1 cellular context compared by ENCODE assay signal in the genomic region with DNA sequence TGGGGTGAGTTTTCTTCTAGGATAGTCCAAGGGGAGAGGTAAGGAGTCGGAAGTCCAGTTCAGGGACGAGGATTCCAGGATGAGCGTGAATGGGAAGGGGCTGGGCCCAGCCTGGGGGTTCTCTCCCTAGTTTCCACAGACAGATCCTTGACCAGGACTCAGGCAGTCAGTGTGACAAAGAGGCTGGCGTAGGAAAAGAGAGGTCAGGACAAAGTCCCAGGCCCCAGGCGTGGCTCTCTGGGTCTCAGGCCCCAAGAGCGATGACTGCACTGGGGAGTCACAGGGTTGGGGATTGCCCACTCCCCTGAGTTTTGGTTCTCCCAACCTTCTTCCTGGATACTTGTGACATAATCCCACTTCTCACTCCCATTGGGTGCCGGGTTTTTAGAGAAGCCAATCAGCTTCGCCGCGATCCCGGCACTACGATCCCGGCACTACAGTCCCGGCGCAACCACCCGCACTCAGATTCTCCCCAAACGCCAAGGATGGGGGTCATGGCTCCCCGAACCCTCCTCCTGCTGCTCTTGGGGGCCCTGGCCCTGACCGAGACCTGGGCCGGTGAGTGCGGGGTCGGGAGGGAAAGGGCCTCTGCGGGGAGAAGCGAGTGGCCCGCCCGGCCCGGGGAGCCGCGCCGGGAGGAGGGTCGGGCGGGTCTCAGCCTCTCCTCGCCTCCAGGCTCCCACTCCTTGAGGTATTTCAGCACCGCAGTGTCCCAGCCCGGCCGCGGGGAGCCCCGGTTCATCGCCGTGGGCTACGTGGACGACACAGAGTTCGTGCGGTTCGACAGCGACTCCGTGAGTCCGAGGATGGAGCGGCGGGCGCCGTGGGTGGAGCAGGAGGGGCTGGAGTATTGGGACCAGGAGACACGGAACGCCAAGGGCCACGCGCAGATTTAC.
A peak's percentile ranks its signal among the peaks of the same experiment; 100 is the strongest.
TF ChIP-seq lines count a peak whose summit lies in the region.

No MANE protein-coding gene starts in this region.

TF ChIP-seq in HepG2, 621 proteins besides CTCF, POLR2A, EP300 and RAD21 (continued from another document and continues in another):
- TF ChIP-seq SAP130 (CRISPR knock-in tag; IDR thresholded peaks at IDR 0.05; ENCODE audit: low read depth) = peak; percentile 73
- TF ChIP-seq ZNF326 (CRISPR knock-in tag; IDR thresholded peaks at IDR 0.05; ENCODE audit: borderline replicate concordance) = no peak
- TF ChIP-seq MIER3 (CRISPR knock-in tag; IDR thresholded peaks at IDR 0.05; ENCODE audit: borderline replicate concordance) = no peak
- TF ChIP-seq, protein P1, sequence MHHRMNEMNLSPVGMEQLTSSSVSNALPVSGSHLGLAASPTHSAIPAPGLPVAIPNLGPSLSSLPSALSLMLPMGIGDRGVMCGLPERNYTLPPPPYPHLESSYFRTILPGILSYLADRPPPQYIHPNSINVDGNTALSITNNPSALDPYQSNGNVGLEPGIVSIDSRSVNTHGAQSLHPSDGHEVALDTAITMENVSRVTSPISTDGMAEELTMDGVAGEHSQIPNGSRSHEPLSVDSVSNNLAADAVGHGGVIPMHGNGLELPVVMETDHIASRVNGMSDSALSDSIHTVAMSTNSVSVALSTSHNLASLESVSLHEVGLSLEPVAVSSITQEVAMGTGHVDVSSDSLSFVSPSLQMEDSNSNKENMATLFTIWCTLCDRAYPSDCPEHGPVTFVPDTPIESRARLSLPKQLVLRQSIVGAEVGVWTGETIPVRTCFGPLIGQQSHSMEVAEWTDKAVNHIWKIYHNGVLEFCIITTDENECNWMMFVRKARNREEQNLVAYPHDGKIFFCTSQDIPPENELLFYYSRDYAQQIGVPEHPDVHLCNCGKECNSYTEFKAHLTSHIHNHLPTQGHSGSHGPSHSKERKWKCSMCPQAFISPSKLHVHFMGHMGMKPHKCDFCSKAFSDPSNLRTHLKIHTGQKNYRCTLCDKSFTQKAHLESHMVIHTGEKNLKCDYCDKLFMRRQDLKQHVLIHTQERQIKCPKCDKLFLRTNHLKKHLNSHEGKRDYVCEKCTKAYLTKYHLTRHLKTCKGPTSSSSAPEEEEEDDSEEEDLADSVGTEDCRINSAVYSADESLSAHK (CRISPR knock-in tag; IDR thresholded peaks at IDR 0.05; ENCODE audit: borderline replicate concordance) = 0 out of 2 replicates have a peak, but pooled peaks have one; percentile 48
- TF ChIP-seq, protein P2, sequence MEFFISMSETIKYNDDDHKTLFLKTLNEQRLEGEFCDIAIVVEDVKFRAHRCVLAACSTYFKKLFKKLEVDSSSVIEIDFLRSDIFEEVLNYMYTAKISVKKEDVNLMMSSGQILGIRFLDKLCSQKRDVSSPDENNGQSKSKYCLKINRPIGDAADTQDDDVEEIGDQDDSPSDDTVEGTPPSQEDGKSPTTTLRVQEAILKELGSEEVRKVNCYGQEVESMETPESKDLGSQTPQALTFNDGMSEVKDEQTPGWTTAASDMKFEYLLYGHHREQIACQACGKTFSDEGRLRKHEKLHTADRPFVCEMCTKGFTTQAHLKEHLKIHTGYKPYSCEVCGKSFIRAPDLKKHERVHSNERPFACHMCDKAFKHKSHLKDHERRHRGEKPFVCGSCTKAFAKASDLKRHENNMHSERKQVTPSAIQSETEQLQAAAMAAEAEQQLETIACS (CRISPR knock-in tag; IDR thresholded peaks at IDR 0.05) = no peak; the same call in 1 of the 2 replicates
- TF ChIP-seq ZNF652 (CRISPR knock-in tag; IDR thresholded peaks at IDR 0.05; ENCODE audit: borderline replicate concordance, low read depth) = no peak
- TF ChIP-seq ZNF251 (CRISPR knock-in tag; IDR thresholded peaks at IDR 0.05) = no peak
- TF ChIP-seq, protein P3, sequence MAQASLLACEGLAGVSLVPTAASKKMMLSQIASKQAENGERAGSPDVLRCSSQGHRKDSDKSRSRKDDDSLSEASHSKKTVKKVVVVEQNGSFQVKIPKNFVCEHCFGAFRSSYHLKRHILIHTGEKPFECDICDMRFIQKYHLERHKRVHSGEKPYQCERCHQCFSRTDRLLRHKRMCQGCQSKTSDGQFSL (CRISPR knock-in tag; IDR thresholded peaks at IDR 0.05) = no peak
- no peak for TF ChIP-seq ZNF253 (CRISPR knock-in tag; IDR thresholded peaks at IDR 0.05; ENCODE audit: borderline replicate concordance)
- TF ChIP-seq, protein P4, sequence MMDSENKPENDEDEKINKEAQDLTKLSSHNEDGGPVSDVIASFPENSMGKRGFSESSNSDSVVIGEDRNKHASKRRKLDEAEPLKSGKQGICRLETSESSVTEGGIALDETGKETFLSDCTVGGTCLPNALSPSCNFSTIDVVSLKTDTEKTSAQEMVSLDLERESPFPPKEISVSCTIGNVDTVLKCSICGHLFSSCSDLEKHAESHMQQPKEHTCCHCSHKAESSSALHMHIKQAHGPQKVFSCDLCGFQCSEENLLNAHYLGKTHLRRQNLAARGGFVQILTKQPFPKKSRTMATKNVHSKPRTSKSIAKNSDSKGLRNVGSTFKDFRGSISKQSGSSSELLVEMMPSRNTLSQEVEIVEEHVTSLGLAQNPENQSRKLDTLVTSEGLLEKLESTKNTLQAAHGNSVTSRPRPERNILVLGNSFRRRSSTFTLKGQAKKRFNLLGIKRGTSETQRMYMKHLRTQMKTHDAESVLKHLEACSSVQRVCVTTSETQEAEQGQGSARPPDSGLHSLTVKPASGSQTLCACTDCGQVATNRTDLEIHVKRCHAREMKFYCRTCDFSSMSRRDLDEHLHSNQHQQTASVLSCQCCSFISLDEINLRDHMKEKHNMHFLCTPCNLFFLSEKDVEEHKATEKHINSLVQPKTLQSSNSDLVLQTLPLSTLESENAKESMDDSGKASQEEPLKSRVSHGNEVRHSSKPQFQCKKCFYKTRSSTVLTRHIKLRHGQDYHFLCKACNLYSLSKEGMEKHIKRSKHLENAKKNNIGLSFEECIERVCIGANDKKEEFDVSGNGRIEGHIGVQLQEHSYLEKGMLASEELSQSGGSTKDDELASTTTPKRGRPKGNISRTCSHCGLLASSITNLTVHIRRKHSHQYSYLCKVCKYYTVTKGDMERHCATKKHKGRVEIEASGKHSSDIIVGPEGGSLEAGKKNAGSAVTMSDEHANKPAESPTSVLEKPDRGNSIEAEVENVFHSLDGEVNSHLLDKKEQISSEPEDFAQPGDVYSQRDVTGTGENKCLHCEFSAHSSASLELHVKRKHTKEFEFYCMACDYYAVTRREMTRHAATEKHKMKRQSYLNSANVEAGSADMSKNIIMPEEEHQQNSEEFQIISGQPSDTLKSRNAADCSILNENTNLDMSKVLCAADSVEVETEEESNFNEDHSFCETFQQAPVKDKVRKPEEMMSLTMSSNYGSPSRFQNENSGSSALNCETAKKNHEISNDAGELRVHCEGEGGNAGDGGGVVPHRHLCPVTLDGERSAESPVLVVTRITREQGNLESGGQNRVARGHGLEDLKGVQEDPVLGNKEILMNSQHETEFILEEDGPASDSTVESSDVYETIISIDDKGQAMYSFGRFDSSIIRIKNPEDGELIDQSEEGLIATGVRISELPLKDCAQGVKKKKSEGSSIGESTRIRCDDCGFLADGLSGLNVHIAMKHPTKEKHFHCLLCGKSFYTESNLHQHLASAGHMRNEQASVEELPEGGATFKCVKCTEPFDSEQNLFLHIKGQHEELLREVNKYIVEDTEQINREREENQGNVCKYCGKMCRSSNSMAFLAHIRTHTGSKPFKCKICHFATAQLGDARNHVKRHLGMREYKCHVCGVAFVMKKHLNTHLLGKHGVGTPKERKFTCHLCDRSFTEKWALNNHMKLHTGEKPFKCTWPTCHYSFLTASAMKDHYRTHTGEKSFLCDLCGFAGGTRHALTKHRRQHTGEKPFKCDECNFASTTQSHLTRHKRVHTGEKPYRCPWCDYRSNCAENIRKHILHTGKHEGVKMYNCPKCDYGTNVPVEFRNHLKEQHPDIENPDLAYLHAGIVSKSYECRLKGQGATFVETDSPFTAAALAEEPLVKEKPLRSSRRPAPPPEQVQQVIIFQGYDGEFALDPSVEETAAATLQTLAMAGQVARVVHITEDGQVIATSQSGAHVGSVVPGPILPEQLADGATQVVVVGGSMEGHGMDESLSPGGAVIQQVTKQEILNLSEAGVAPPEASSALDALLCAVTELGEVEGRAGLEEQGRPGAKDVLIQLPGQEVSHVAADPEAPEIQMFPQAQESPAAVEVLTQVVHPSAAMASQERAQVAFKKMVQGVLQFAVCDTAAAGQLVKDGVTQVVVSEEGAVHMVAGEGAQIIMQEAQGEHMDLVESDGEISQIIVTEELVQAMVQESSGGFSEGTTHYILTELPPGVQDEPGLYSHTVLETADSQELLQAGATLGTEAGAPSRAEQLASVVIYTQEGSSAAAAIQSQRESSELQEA (CRISPR knock-in tag; IDR thresholded peaks at IDR 0.05; ENCODE audit: not compliant biosample characterization) = no peak
- 0 out of 2 replicates have a peak, but pooled peaks have one; percentile 43 for TF ChIP-seq ZNF441 (CRISPR knock-in tag; IDR thresholded peaks at IDR 0.05; ENCODE audit: borderline replicate concordance)
- TF ChIP-seq HNRNPK (IDR thresholded peaks at IDR 0.05; ENCODE audit: low read depth, low read length, poor library complexity, severe bottlenecking) = peak; percentile 37
- peak; percentile 77 for TF ChIP-seq ZNF274 (CRISPR knock-in tag; IDR thresholded peaks at IDR 0.05)
- TF ChIP-seq MAFG (CRISPR knock-in tag; IDR thresholded peaks at IDR 0.05) = no peak
- no peak for TF ChIP-seq RBM39 (IDR thresholded peaks at IDR 0.05; ENCODE audit: low read depth, low read length, poor library complexity, severe bottlenecking)
- TF ChIP-seq SRSF9 (IDR thresholded peaks at IDR 0.05; ENCODE audit: borderline replicate concordance, insufficient read depth, low read depth, low read length, poor library complexity, severe bottlenecking) = no peak
- TF ChIP-seq ZNF451 (CRISPR knock-in tag; IDR thresholded peaks at IDR 0.05) = 0 out of 2 replicates have a peak, but pooled peaks have one; percentile 59
- no peak for TF ChIP-seq NONO (IDR thresholded peaks at IDR 0.05)
- TF ChIP-seq NONO (CRISPR knock-in tag; conservative IDR thresholded peaks at IDR 0.05) = no peak
- TF ChIP-seq, protein P5, sequence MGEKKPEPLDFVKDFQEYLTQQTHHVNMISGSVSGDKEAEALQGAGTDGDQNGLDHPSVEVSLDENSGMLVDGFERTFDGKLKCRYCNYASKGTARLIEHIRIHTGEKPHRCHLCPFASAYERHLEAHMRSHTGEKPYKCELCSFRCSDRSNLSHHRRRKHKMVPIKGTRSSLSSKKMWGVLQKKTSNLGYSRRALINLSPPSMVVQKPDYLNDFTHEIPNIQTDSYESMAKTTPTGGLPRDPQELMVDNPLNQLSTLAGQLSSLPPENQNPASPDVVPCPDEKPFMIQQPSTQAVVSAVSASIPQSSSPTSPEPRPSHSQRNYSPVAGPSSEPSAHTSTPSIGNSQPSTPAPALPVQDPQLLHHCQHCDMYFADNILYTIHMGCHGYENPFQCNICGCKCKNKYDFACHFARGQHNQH (CRISPR knock-in tag; IDR thresholded peaks at IDR 0.05) = peak; percentile 15; the same call in 1 of the 2 replicates
- TF ChIP-seq THYN1 (CRISPR knock-in tag; IDR thresholded peaks at IDR 0.05; ENCODE audit: borderline replicate concordance, low read depth) = no peak
- no peak for TF ChIP-seq JDP2 (CRISPR knock-in tag; IDR thresholded peaks at IDR 0.05; ENCODE audit: borderline replicate concordance)
- TF ChIP-seq, protein P6, sequence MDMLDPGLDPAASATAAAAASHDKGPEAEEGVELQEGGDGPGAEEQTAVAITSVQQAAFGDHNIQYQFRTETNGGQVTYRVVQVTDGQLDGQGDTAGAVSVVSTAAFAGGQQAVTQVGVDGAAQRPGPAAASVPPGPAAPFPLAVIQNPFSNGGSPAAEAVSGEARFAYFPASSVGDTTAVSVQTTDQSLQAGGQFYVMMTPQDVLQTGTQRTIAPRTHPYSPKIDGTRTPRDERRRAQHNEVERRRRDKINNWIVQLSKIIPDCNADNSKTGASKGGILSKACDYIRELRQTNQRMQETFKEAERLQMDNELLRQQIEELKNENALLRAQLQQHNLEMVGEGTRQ (IDR thresholded peaks at IDR 0.05; ENCODE audit: low read depth, low read length) = no peak
- TF ChIP-seq, protein P6 (CRISPR knock-in tag; IDR thresholded peaks at IDR 0.05; ENCODE audit: borderline replicate concordance) = no peak
- no peak for TF ChIP-seq RXRB (CRISPR knock-in tag; IDR thresholded peaks at IDR 0.05; ENCODE audit: borderline replicate concordance)
- TF ChIP-seq ZNF619 (CRISPR knock-in tag; IDR thresholded peaks at IDR 0.05) = no peak
- peak; percentile 12 for TF ChIP-seq CBX1 (IDR thresholded peaks at IDR 0.05; ENCODE audit: low read depth)
- TF ChIP-seq NFYC (CRISPR knock-in tag; IDR thresholded peaks at IDR 0.05) = peak; percentile 91
- no peak for TF ChIP-seq MTF1 (CRISPR knock-in tag; IDR thresholded peaks at IDR 0.05)
- no peak for TF ChIP-seq ZNF10 (CRISPR knock-in tag; IDR thresholded peaks at IDR 0.05; ENCODE audit: borderline replicate concordance, low read depth)
- TF ChIP-seq, protein P7, sequence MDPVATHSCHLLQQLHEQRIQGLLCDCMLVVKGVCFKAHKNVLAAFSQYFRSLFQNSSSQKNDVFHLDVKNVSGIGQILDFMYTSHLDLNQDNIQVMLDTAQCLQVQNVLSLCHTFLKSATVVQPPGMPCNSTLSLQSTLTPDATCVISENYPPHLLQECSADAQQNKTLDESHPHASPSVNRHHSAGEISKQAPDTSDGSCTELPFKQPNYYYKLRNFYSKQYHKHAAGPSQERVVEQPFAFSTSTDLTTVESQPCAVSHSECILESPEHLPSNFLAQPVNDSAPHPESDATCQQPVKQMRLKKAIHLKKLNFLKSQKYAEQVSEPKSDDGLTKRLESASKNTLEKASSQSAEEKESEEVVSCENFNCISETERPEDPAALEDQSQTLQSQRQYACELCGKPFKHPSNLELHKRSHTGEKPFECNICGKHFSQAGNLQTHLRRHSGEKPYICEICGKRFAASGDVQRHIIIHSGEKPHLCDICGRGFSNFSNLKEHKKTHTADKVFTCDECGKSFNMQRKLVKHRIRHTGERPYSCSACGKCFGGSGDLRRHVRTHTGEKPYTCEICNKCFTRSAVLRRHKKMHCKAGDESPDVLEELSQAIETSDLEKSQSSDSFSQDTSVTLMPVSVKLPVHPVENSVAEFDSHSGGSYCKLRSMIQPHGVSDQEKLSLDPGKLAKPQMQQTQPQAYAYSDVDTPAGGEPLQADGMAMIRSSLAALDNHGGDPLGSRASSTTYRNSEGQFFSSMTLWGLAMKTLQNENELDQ (CRISPR knock-in tag; IDR thresholded peaks at IDR 0.05; ENCODE audit: borderline replicate concordance) = no peak
- TF ChIP-seq JARID2 (CRISPR knock-in tag; IDR thresholded peaks at IDR 0.05; ENCODE audit: insufficient replicate concordance) = no peak
- TF ChIP-seq HOXA9 (CRISPR knock-in tag; IDR thresholded peaks at IDR 0.05; ENCODE audit: borderline replicate concordance) = no peak
- TF ChIP-seq, protein P8, sequence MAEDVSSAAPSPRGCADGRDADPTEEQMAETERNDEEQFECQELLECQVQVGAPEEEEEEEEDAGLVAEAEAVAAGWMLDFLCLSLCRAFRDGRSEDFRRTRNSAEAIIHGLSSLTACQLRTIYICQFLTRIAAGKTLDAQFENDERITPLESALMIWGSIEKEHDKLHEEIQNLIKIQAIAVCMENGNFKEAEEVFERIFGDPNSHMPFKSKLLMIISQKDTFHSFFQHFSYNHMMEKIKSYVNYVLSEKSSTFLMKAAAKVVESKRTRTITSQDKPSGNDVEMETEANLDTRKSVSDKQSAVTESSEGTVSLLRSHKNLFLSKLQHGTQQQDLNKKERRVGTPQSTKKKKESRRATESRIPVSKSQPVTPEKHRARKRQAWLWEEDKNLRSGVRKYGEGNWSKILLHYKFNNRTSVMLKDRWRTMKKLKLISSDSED (CRISPR knock-in tag; IDR thresholded peaks at IDR 0.05) = no peak
- no peak for TF ChIP-seq ZNF496 (CRISPR knock-in tag; IDR thresholded peaks at IDR 0.05; ENCODE audit: insufficient replicate concordance)
- peak; percentile 68 for TF ChIP-seq ZFX (CRISPR knock-in tag; IDR thresholded peaks at IDR 0.05; ENCODE audit: low read depth)
- TF ChIP-seq ZNF264 (CRISPR knock-in tag; IDR thresholded peaks at IDR 0.05) = peak; percentile 36; the same call in 1 of the 2 replicates
